In the genomic region with DNA sequence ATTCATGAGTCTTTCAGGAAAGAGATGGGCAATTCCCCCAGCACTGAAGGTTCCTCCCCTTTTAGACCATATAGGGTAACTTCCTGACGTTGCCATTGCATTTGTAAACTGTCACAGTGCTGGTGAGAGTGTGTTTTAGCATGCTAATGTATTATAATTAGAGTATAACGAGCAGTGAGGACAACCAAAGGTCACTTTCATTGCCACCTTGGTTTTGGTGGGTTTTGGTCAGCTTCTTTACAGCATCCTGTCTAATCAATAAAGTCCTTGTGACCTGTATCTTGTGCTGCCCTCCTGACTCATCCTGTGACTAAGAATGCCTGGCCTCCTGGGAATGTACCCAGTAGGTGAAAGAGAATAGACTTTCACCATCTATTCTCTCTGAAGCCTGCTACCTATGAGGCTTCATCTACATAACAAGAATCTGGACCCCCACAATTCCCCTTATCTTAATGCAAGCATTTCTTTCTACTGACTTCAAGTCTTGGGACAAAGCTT, we compare ENCODE assay signal across 2 cellular contexts.
TF ChIP-seq lines count a peak whose summit lies in the region.

No MANE protein-coding gene starts in this region.

TF ChIP-seq in WTC11, 78 proteins besides CTCF, POLR2A, EP300 and RAD21 (continued from another document and continues in another):
- TF ChIP-seq, protein P1, sequence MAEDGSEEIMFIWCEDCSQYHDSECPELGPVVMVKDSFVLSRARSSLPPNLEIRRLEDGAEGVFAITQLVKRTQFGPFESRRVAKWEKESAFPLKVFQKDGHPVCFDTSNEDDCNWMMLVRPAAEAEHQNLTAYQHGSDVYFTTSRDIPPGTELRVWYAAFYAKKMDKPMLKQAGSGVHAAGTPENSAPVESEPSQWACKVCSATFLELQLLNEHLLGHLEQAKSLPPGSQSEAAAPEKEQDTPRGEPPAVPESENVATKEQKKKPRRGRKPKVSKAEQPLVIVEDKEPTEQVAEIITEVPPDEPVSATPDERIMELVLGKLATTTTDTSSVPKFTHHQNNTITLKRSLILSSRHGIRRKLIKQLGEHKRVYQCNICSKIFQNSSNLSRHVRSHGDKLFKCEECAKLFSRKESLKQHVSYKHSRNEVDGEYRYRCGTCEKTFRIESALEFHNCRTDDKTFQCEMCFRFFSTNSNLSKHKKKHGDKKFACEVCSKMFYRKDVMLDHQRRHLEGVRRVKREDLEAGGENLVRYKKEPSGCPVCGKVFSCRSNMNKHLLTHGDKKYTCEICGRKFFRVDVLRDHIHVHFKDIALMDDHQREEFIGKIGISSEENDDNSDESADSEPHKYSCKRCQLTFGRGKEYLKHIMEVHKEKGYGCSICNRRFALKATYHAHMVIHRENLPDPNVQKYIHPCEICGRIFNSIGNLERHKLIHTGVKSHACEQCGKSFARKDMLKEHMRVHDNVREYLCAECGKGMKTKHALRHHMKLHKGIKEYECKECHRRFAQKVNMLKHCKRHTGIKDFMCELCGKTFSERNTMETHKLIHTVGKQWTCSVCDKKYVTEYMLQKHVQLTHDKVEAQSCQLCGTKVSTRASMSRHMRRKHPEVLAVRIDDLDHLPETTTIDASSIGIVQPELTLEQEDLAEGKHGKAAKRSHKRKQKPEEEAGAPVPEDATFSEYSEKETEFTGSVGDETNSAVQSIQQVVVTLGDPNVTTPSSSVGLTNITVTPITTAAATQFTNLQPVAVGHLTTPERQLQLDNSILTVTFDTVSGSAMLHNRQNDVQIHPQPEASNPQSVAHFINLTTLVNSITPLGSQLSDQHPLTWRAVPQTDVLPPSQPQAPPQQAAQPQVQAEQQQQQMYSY (CRISPR knock-in tag; IDR thresholded peaks at IDR 0.05), result no peak
- TF ChIP-seq MXD4 (CRISPR knock-in tag; IDR thresholded peaks at IDR 0.05; ENCODE audit: borderline replicate concordance) (no peak), FOXP1 (CRISPR knock-in tag; IDR thresholded peaks at IDR 0.05; ENCODE audit: borderline replicate concordance) (no peak), SP1 (CRISPR knock-in tag; conservative IDR thresholded peaks at IDR 0.05) (no peak; the same call in 1 of the 2 replicates), ZNF423 (CRISPR knock-in tag; IDR thresholded peaks at IDR 0.05) (peak; percentile 28; the same call in 1 of the 2 replicates), ESRRA (CRISPR knock-in tag; IDR thresholded peaks at IDR 0.05; ENCODE audit: borderline replicate concordance) (no peak), KAT7 (CRISPR knock-in tag; IDR thresholded peaks at IDR 0.05; ENCODE audit: borderline replicate concordance) (no peak), NFE2L1 (CRISPR knock-in tag; IDR thresholded peaks at IDR 0.05) (peak; percentile 58; the same call in 1 of the 2 replicates), SOX15 (CRISPR knock-in tag; IDR thresholded peaks at IDR 0.05) (no peak)
- TF ChIP-seq, protein P2, sequence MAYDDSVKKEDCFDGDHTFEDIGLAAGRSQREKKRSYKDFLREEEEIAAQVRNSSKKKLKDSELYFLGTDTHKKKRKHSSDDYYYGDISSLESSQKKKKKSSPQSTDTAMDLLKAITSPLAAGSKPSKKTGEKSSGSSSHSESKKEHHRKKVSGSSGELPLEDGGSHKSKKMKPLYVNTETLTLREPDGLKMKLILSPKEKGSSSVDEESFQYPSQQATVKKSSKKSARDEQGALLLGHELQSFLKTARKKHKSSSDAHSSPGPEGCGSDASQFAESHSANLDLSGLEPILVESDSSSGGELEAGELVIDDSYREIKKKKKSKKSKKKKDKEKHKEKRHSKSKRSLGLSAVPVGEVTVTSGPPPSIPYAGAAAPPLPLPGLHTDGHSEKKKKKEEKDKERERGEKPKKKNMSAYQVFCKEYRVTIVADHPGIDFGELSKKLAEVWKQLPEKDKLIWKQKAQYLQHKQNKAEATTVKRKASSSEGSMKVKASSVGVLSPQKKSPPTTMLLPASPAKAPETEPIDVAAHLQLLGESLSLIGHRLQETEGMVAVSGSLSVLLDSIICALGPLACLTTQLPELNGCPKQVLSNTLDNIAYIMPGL (CRISPR knock-in tag; IDR thresholded peaks at IDR 0.05), result no peak
- TF ChIP-seq, protein P3, sequence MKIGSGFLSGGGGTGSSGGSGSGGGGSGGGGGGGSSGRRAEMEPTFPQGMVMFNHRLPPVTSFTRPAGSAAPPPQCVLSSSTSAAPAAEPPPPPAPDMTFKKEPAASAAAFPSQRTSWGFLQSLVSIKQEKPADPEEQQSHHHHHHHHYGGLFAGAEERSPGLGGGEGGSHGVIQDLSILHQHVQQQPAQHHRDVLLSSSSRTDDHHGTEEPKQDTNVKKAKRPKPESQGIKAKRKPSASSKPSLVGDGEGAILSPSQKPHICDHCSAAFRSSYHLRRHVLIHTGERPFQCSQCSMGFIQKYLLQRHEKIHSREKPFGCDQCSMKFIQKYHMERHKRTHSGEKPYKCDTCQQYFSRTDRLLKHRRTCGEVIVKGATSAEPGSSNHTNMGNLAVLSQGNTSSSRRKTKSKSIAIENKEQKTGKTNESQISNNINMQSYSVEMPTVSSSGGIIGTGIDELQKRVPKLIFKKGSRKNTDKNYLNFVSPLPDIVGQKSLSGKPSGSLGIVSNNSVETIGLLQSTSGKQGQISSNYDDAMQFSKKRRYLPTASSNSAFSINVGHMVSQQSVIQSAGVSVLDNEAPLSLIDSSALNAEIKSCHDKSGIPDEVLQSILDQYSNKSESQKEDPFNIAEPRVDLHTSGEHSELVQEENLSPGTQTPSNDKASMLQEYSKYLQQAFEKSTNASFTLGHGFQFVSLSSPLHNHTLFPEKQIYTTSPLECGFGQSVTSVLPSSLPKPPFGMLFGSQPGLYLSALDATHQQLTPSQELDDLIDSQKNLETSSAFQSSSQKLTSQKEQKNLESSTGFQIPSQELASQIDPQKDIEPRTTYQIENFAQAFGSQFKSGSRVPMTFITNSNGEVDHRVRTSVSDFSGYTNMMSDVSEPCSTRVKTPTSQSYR (CRISPR knock-in tag; IDR thresholded peaks at IDR 0.05), result no peak
- TF ChIP-seq, protein P4, sequence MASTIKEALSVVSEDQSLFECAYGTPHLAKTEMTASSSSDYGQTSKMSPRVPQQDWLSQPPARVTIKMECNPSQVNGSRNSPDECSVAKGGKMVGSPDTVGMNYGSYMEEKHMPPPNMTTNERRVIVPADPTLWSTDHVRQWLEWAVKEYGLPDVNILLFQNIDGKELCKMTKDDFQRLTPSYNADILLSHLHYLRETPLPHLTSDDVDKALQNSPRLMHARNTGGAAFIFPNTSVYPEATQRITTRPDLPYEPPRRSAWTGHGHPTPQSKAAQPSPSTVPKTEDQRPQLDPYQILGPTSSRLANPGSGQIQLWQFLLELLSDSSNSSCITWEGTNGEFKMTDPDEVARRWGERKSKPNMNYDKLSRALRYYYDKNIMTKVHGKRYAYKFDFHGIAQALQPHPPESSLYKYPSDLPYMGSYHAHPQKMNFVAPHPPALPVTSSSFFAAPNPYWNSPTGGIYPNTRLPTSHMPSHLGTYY (CRISPR knock-in tag; IDR thresholded peaks at IDR 0.05), result no peak

TF ChIP-seq in HepG2, 621 proteins besides CTCF, POLR2A, EP300 and RAD21 (continued from another document and continues in another):
- TF ChIP-seq, protein P5, sequence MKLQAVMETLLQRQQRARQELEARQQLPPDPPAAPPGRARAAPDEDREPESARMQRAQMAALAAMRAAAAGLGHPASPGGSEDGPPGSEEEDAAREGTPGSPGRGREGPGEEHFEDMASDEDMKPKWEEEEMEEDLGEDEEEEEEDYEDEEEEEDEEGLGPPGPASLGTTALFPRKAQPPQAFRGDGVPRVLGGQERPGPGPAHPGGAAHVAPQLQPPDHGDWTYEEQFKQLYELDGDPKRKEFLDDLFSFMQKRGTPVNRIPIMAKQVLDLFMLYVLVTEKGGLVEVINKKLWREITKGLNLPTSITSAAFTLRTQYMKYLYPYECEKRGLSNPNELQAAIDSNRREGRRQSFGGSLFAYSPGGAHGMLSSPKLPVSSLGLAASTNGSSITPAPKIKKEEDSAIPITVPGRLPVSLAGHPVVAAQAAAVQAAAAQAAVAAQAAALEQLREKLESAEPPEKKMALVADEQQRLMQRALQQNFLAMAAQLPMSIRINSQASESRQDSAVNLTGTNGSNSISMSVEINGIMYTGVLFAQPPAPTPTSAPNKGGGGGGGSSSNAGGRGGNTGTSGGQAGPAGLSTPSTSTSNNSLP (IDR thresholded peaks at IDR 0.05; ENCODE audit: low read depth, low read length), result 0 out of 2 replicates have a peak, but pooled peaks have one; percentile 30
- TF ChIP-seq, protein P6, sequence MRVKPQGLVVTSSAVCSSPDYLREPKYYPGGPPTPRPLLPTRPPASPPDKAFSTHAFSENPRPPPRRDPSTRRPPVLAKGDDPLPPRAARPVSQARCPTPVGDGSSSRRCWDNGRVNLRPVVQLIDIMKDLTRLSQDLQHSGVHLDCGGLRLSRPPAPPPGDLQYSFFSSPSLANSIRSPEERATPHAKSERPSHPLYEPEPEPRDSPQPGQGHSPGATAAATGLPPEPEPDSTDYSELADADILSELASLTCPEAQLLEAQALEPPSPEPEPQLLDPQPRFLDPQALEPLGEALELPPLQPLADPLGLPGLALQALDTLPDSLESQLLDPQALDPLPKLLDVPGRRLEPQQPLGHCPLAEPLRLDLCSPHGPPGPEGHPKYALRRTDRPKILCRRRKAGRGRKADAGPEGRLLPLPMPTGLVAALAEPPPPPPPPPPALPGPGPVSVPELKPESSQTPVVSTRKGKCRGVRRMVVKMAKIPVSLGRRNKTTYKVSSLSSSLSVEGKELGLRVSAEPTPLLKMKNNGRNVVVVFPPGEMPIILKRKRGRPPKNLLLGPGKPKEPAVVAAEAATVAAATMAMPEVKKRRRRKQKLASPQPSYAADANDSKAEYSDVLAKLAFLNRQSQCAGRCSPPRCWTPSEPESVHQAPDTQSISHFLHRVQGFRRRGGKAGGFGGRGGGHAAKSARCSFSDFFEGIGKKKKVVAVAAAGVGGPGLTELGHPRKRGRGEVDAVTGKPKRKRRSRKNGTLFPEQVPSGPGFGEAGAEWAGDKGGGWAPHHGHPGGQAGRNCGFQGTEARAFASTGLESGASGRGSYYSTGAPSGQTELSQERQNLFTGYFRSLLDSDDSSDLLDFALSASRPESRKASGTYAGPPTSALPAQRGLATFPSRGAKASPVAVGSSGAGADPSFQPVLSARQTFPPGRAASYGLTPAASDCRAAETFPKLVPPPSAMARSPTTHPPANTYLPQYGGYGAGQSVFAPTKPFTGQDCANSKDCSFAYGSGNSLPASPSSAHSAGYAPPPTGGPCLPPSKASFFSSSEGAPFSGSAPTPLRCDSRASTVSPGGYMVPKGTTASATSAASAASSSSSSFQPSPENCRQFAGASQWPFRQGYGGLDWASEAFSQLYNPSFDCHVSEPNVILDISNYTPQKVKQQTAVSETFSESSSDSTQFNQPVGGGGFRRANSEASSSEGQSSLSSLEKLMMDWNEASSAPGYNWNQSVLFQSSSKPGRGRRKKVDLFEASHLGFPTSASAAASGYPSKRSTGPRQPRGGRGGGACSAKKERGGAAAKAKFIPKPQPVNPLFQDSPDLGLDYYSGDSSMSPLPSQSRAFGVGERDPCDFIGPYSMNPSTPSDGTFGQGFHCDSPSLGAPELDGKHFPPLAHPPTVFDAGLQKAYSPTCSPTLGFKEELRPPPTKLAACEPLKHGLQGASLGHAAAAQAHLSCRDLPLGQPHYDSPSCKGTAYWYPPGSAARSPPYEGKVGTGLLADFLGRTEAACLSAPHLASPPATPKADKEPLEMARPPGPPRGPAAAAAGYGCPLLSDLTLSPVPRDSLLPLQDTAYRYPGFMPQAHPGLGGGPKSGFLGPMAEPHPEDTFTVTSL (CRISPR knock-in tag; IDR thresholded peaks at IDR 0.05; ENCODE audit: borderline replicate concordance), result 0 out of 2 replicates have a peak, but pooled peaks have one; percentile 20
- TF ChIP-seq GATAD1 (CRISPR knock-in tag; IDR thresholded peaks at IDR 0.05), result no peak
- TF ChIP-seq SAP130 (CRISPR knock-in tag; IDR thresholded peaks at IDR 0.05; ENCODE audit: low read depth), result 0 out of 2 replicates have a peak, but pooled peaks have one; percentile 26
- TF ChIP-seq ONECUT2 (CRISPR knock-in tag; IDR thresholded peaks at IDR 0.05), result peak; percentile 54; the same call in 1 of the 2 replicates
- no peak for TF ChIP-seq GZF1 (CRISPR knock-in tag; IDR thresholded peaks at IDR 0.05)
- TF ChIP-seq, protein P7, sequence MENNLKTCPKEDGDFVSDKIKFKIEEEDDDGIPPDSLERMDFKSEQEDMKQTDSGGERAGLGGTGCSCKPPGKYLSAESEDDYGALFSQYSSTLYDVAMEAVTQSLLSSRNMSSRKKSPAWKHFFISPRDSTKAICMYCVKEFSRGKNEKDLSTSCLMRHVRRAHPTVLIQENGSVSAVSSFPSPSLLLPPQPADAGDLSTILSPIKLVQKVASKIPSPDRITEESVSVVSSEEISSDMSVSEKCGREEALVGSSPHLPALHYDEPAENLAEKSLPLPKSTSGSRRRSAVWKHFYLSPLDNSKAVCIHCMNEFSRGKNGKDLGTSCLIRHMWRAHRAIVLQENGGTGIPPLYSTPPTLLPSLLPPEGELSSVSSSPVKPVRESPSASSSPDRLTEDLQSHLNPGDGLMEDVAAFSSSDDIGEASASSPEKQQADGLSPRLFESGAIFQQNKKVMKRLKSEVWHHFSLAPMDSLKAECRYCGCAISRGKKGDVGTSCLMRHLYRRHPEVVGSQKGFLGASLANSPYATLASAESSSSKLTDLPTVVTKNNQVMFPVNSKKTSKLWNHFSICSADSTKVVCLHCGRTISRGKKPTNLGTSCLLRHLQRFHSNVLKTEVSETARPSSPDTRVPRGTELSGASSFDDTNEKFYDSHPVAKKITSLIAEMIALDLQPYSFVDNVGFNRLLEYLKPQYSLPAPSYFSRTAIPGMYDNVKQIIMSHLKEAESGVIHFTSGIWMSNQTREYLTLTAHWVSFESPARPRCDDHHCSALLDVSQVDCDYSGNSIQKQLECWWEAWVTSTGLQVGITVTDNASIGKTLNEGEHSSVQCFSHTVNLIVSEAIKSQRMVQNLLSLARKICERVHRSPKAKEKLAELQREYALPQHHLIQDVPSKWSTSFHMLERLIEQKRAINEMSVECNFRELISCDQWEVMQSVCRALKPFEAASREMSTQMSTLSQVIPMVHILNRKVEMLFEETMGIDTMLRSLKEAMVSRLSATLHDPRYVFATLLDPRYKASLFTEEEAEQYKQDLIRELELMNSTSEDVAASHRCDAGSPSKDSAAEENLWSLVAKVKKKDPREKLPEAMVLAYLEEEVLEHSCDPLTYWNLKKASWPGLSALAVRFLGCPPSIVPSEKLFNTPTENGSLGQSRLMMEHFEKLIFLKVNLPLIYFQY (CRISPR knock-in tag; IDR thresholded peaks at IDR 0.05; ENCODE audit: borderline replicate concordance), result no peak
- 0 out of 2 replicates have a peak, but pooled peaks have one; percentile 29 for TF ChIP-seq FOSL1 (CRISPR knock-in tag; IDR thresholded peaks at IDR 0.05; ENCODE audit: borderline replicate concordance)
- TF ChIP-seq PHF5A (CRISPR knock-in tag; IDR thresholded peaks at IDR 0.05; ENCODE audit: low read depth, unreplicated experiment), result no peak
- TF ChIP-seq LCORL (IDR thresholded peaks at IDR 0.05), result no peak
- peak; percentile 29; the same call in 1 of the 2 replicates for TF ChIP-seq LCORL (CRISPR knock-in tag; IDR thresholded peaks at IDR 0.05)
- peak; percentile 77 for TF ChIP-seq RXRB (CRISPR knock-in tag; IDR thresholded peaks at IDR 0.05; ENCODE audit: borderline replicate concordance)
- TF ChIP-seq TBX3 (IDR thresholded peaks at IDR 0.05; ENCODE audit: borderline replicate concordance), result peak; percentile 28; the same call in 1 of the 2 replicates
- TF ChIP-seq TEAD3 (CRISPR knock-in tag; optimal IDR thresholded peaks at IDR 0.05; ENCODE audit: borderline replicate concordance), result peak; percentile 96
- no peak for TF ChIP-seq CCDC6 (CRISPR knock-in tag; IDR thresholded peaks at IDR 0.05)
- no peak for TF ChIP-seq ZNF3 (CRISPR knock-in tag; IDR thresholded peaks at IDR 0.05)
- peak; percentile 33; the same call in 1 of the 2 replicates for TF ChIP-seq RXRA (CRISPR knock-in tag; IDR thresholded peaks at IDR 0.05)
- no peak for TF ChIP-seq TCF7 (IDR thresholded peaks at IDR 0.05; ENCODE audit: low read depth)
